In genomic region chrX:28701222-28701621, GRCh38 we compare ENCODE assay signal across 29 cellular contexts.
DNase-seq lines count a peak whose midpoint lies in the region; ATAC-seq and TF ChIP-seq lines count a peak whose summit lies in the region.
"Had no signal": no experiment of that assay in that cellular context is flagged by ENCODE, and none has a peak within 500 bp of the region (broad histone marks: within the 10 kb centered on the region; RNA-seq: fewer than 3 reads in every experiment).

No MANE protein-coding gene starts in this region.

- in situ Hi-C loops in mammary epithelial cell (cut with MboI; ENCODE audit: low sequenced_read_pairs in 2 of 2) (no loop called here), brain microvascular endothelial cell (cut with HindIII; ENCODE audit: low pct_ligation_motif_present, low sequenced_read_pairs) (no loop called here)

- no peaks in the 10 kb centered on the region for H3K27me3 ChIP-seq in mammary epithelial cell (ENCODE audit: insufficient read depth, low read length)
- no peaks in the 10 kb centered on the region for H3K27me3 ChIP-seq in foreskin keratinocyte
- H3K27me3 ChIP-seq in brain microvascular endothelial cell (replicated peaks) = no peaks in the 10 kb centered on the region
- no peaks in the 10 kb centered on the region for H3K27me3 ChIP-seq in ascending aorta
- H3K27me3 ChIP-seq: body of pancreas, colonic mucosa, esophagus muscularis mucosa, left lung, neutrophil had no signal

- no peaks in the 10 kb centered on the region for H3K79me2 ChIP-seq in mammary epithelial cell (ENCODE audit: insufficient read depth, low read length)

- 94% methylated on average over 1 of the region's 1 CpG for WGBS in mammary epithelial cell (ENCODE audit: low coverage, missing lambda C conversion rate)

- no peaks in the 10 kb centered on the region for H3K9me3 ChIP-seq in mammary epithelial cell (replicated peaks; ENCODE audit: insufficient read depth, low read length)
- H3K9me3 ChIP-seq in ascending aorta = no peaks in the 10 kb centered on the region
- H3K9me3 ChIP-seq: A549, body of pancreas, colonic mucosa, esophagus muscularis mucosa, HAP-1, left lung, neutrophil, thoracic aorta had no signal

- H2AFZ ChIP-seq in mammary epithelial cell (ENCODE audit: low read depth, low read length) = no peak overlapping the region

- no peak overlapping the region for H3K4me2 ChIP-seq in mammary epithelial cell (ENCODE audit: insufficient read depth, low read depth, low read length)
- H3K4me2 ChIP-seq: A549 had no signal

- dilution Hi-C loops in mammary epithelial cell (cut with HindIII; ENCODE audit: low sequenced_read_pairs) = no loop called here

- H3K36me3 ChIP-seq in mammary epithelial cell (ENCODE audit: insufficient read depth, low read length) (no peaks in the 10 kb centered on the region), brain microvascular endothelial cell (replicated peaks) (no peaks in the 10 kb centered on the region), ascending aorta (no peaks in the 10 kb centered on the region)
- H3K36me3 ChIP-seq: colonic mucosa, esophagus muscularis mucosa, HAP-1, left lung, neutrophil, thoracic aorta had no signal

- BruUV-seq in mammary epithelial cell (replicated peaks; lab: Mats Ljungman, UMichigan) = no TSS peak

- intact Hi-C loops in mammary epithelial cell (cut with micrococcal nuclease) (no loop called here), ascending aorta (cut with DNase I) (no loop called here)

- H3K4me3 ChIP-seq in mammary epithelial cell (replicated peaks in 1 of 3; ENCODE audit: insufficient read depth in 1 of 3, low read depth in 2 of 3, low read length in 3 of 3) = no peak overlapping the region
- H3K4me3 ChIP-seq in brain microvascular endothelial cell (ENCODE audit: low read depth, low read length) = no peak overlapping the region
- no peak overlapping the region for H3K4me3 ChIP-seq in ascending aorta
- H3K4me3 ChIP-seq: A549, body of pancreas, colonic mucosa, esophagus muscularis mucosa, HAP-1, left lung, thoracic aorta had no signal

- no peak overlapping the region for H3K9ac ChIP-seq in mammary epithelial cell (ENCODE audit: insufficient read depth, low read length)

- no peak for ATAC-seq in foreskin keratinocyte
- ATAC-seq: A549; activated T-cell treated with anti-CD3 and anti-CD28 coated beads, Interleukin-2, amount 50 U/mL, for 4 hours; body of pancreas; CD8-positive, alpha-beta T cell; effector memory CD8-positive, alpha-beta T cell; left lung had no signal

- H3K27ac ChIP-seq in 22Rv1 (no peak overlapping the region), mammary epithelial cell (ENCODE audit: insufficient read depth, low read depth, low read length) (no peak overlapping the region), foreskin keratinocyte (no peak overlapping the region), brain microvascular endothelial cell (no peak overlapping the region), ascending aorta (no peak overlapping the region)
- H3K27ac ChIP-seq: A549, body of pancreas, colonic mucosa, esophagus muscularis mucosa, left lung, neutrophil, thoracic aorta had no signal

- peak; percentile 22 for TF ChIP-seq CTCF in 22Rv1 (IDR thresholded peaks at IDR 0.05)
- peak; percentile 18; the same call in 1 of the 2 replicates for TF ChIP-seq CTCF in LNCAP (IDR thresholded peaks at IDR 0.05)
- peak; percentile 23 to 31 for TF ChIP-seq CTCF in mammary epithelial cell (conservative IDR thresholded peaks at IDR 0.05 in 1 of 2, IDR thresholded peaks at IDR 0.05 in 1 of 2; ENCODE audit: extremely low read depth in 1 of 2, insufficient read depth in 1 of 2, low read depth in 1 of 2, low read length in 2 of 2)
- peak; percentile 24 for TF ChIP-seq CTCF in foreskin keratinocyte (conservative IDR thresholded peaks at IDR 0.05)
- no peak for TF ChIP-seq CTCF in brain microvascular endothelial cell (IDR thresholded peaks at IDR 0.05; ENCODE audit: low read depth, low read length, missing control alignments)
- no peak for TF ChIP-seq CTCF in ascending aorta (IDR thresholded peaks at IDR 0.05)

- DNase-seq in mammary epithelial cell (no peak), foreskin keratinocyte (no peak), ureter (ENCODE audit: low spot score) (no peak), islet precursor cell (no peak), brain microvascular endothelial cell (no peak), ascending aorta (ENCODE audit: low spot score in 2 of 2) (no peak)
- DNase-seq: activated CD4-positive, alpha-beta T cell treated with anti-CD3 and anti-CD28 coated beads for 4 hours; activated gamma-delta T cell treated with Interleukin-2 at 50 U/mL for 16 hours; activated T-cell treated with anti-CD3 and anti-CD28 coated beads, Interleukin-2, amount 50 U/mL, for 4 hours; body of pancreas; CD8-positive, alpha-beta T cell; colonic mucosa; effector memory CD8-positive, alpha-beta T cell; GDM1; hypothalamus; immature natural killer cell; KBM-7; left lung; mesendoderm; MM.1S; NCI-H2081; NCI-H2227 treated with DMSO at 0.1 percent for 48 hours had no signal

- CTCF ChIA-PET in mammary epithelial cell (lab: Charles Lee; ENCODE audit: low non-redundant PET) = no interaction called here

- no peaks in the 10 kb centered on the region for H3K4me1 ChIP-seq in mammary epithelial cell (ENCODE audit: insufficient read depth, low read length)
- no peaks in the 10 kb centered on the region for H3K4me1 ChIP-seq in foreskin keratinocyte
- no peaks in the 10 kb centered on the region for H3K4me1 ChIP-seq in ascending aorta
- H3K4me1 ChIP-seq: A549, body of pancreas, colonic mucosa, esophagus muscularis mucosa, left lung had no signal

- no peaks in the 10 kb centered on the region for H4K20me1 ChIP-seq in mammary epithelial cell (ENCODE audit: insufficient read depth, low read length)

Comparison
In these comparisons a context has a peak if more than half of its experiments do, and no peak if none do; other contexts are left out.
1. CTCF ChIP-seq: peak in 22Rv1 (single experiment), LNCAP (single experiment), mammary epithelial cell (2 of 2) and foreskin keratinocyte (single experiment); none in brain microvascular endothelial cell (single experiment) and ascending aorta (0 of 3).